In genomic region chr16:726438-727290, GRCh38 we compare ENCODE assay signal across 8 cellular contexts. TPM values are rescaled to one million over a fixed set of nuclear protein-coding genes. Genes with fewer than 3 reads are reported as not detected.
A peak's percentile ranks its signal among the peaks of the same experiment; 100 is the strongest.
DNase-seq lines count a peak whose midpoint lies in the region; ATAC-seq and TF ChIP-seq lines count a peak whose summit lies in the region.

CCDC78 (minus strand) TSS chr16:726443; CDS start chr16:726367, 76 bp downstream.
HAGHL (plus strand) TSS chr16:727106; CDS start chr16:727510, 404 bp downstream.

- no peaks in the 10 kb centered on the region for H4K20me1 ChIP-seq in neural cell (ENCODE audit: insufficient read depth)

- H3K4me2 ChIP-seq in neural cell (ENCODE audit: low read length), result peak within 1 kb of the TSS; percentile 86

- H3K36me3 ChIP-seq in neural cell (ENCODE audit: insufficient read depth, low read length) (no peaks in the 10 kb centered on the region), transverse colon (no peaks in the 10 kb centered on the region)

- DNase-seq in NCI-H69 (lab: John Stamatoyannopoulos, UW), result peak; percentile 92
- DNase-seq in activated T-helper 1 cell treated with Interleukin-2 at 50 U/mL for 16 hours (ENCODE audit: low read depth), result peak; percentile 49
- peak; percentile 13 for DNase-seq in fibroblast of peridontal ligament (ENCODE audit: extremely low read depth)
- peak; percentile 61 for DNase-seq in transverse colon
- DNase-seq in DMS114 treated with DMSO at 0.1 percent for 48 hours (lab: John Stamatoyannopoulos, UW; ENCODE audit: unreplicated experiment), result no peak

- H3K4me3 ChIP-seq in neural cell (ENCODE audit: low read length), result peak within 1 kb of the TSS; percentile 83
- H3K4me3 ChIP-seq in transverse colon, result peak within 1 kb of the TSS; percentile 2 to 56 (median 36)

- no peaks in the 10 kb centered on the region for H3K9me2 ChIP-seq in neural cell (ENCODE audit: insufficient read depth, low read length)

- no peak for TF ChIP-seq EP300 in neural cell (conservative IDR thresholded peaks at IDR 0.05; ENCODE audit: poor library complexity, severe bottlenecking)
- no peak for TF ChIP-seq EP300 in transverse colon (IDR thresholded peaks at IDR 0.05; ENCODE audit: low read depth)

- TF ChIP-seq RAD21 in neural cell (conservative IDR thresholded peaks at IDR 0.05), result no peak

- H3K27ac ChIP-seq in 22Rv1, result peak within 1 kb of the TSS; percentile 99
- no peak within 1 kb of the TSS for H3K27ac ChIP-seq in neural cell (ENCODE audit: low read length)
- peak within 1 kb of the TSS; percentile 22 to 47 (median 38) for H3K27ac ChIP-seq in transverse colon

- intact Hi-C loops in transverse colon (cut with DNase I; ENCODE audit: low total_unique reads), result no loop called here

- TF ChIP-seq CTCF in 22Rv1 (IDR thresholded peaks at IDR 0.05) (0 out of 2 replicates have a peak, but pooled peaks have one; percentile 7), neural cell (IDR thresholded peaks at IDR 0.05; ENCODE audit: poor library complexity, severe bottlenecking) (no peak), transverse colon (IDR thresholded peaks at IDR 0.05) (no peak)

- no peak within 1 kb of the TSS for H2AFZ ChIP-seq in neural cell (ENCODE audit: low read depth, low read length)

- peak; percentile 33 for ATAC-seq in GM18498 (IDR thresholded peaks at IDR 0.05; ENCODE audit: unreplicated experiment)

- in situ Hi-C loops in transverse colon (cut with MboI; ENCODE audit: low pct_ligation_motif_present in 1 of 4, low pct_unique_long_range_greater_than_20kb in 1 of 4, low sequenced_read_pairs in 3 of 4), result no loop called here

- H3F3A ChIP-seq in neural cell (ENCODE audit: insufficient read depth, low read length, poor library complexity, severe bottlenecking), result no peaks in the 10 kb centered on the region

- no peaks in the 10 kb centered on the region for H3K79me2 ChIP-seq in neural cell (replicated peaks; ENCODE audit: insufficient read depth, low read length)

- TF ChIP-seq POLR2A in transverse colon (IDR thresholded peaks at IDR 0.05), result no peak

- peak within 1 kb of the TSS; percentile 68 for H3K9ac ChIP-seq in neural cell (ENCODE audit: low read length)

- WGBS in transverse colon (ENCODE audit: low coverage in 1 of 2), 2 donors, result 5% methylated on average over 10 of the region's 88 CpGs; no CpG with 5 or more reads in 1 of the 2 donors

- H3K4me1 ChIP-seq in transverse colon, result peaks cover 26 to 36% (median 31%) of the 10 kb centered on the region in 4 donors

- H3K9me3 ChIP-seq in neural cell (ENCODE audit: low read length) (no peaks in the 10 kb centered on the region), transverse colon (no peaks in the 10 kb centered on the region)

- H3K27me3 ChIP-seq in neural cell (ENCODE audit: insufficient read depth, low read depth, low read length) (peaks cover 7% of the 10 kb centered on the region), transverse colon (peaks cover 45% of the 10 kb centered on the region)

TF ChIP-seq in neural cell, 6 proteins besides CTCF, POLR2A, EP300 and RAD21:
- TF ChIP-seq EZH2 (IDR thresholded peaks at IDR 0.05; ENCODE audit: borderline replicate concordance, insufficient read depth, low read length, poor library complexity, severe bottlenecking), result no peak
- TF ChIP-seq MXI1 (conservative IDR thresholded peaks at IDR 0.05; ENCODE audit: poor library complexity, severe bottlenecking), result no peak
- no peak for TF ChIP-seq SMC3 (conservative IDR thresholded peaks at IDR 0.05; ENCODE audit: poor library complexity)
- TF ChIP-seq POLR2AphosphoS5 (IDR thresholded peaks at IDR 0.05), result no peak
- no peak for TF ChIP-seq TAF1 (IDR thresholded peaks at IDR 0.05; ENCODE audit: low read depth)
- TF ChIP-seq REST (IDR thresholded peaks at IDR 0.05; ENCODE audit: borderline replicate concordance), result no peak
TF ChIP-seq in neural cell: peak in this region for 0.

RNA-seq across cellular contexts. Expression of gene CCDC78, which starts in this region (rescaled TPM):
- polyA plus RNA-seq in neural cell, result 8.8 and 10.7 TPM in 2 replicates
- polyA minus RNA-seq in neural cell, result 3.6 and 5.8 TPM in 2 replicates
- total RNA-seq in transverse colon, result 10 to 100 TPM in 1 of 4 donors, 1 to 10 TPM in 1, under 1 TPM in 2; 0.40 to 24.3 (median 0.98) TPM

RNA-seq across cellular contexts. Expression of gene HAGHL, which starts in this region (rescaled TPM):
- polyA plus RNA-seq in neural cell, result 28.3 and 37.6 TPM in 2 replicates
- 5.4 and 8.0 TPM in 2 replicates for polyA minus RNA-seq in neural cell
- total RNA-seq in transverse colon, result 10 to 100 TPM in 1 of 4 donors, 1 to 10 TPM in 3; 1.2 to 12.3 (median 5.5) TPM
